8 cellular contexts compared by ENCODE assay signal in the genomic region with DNA sequence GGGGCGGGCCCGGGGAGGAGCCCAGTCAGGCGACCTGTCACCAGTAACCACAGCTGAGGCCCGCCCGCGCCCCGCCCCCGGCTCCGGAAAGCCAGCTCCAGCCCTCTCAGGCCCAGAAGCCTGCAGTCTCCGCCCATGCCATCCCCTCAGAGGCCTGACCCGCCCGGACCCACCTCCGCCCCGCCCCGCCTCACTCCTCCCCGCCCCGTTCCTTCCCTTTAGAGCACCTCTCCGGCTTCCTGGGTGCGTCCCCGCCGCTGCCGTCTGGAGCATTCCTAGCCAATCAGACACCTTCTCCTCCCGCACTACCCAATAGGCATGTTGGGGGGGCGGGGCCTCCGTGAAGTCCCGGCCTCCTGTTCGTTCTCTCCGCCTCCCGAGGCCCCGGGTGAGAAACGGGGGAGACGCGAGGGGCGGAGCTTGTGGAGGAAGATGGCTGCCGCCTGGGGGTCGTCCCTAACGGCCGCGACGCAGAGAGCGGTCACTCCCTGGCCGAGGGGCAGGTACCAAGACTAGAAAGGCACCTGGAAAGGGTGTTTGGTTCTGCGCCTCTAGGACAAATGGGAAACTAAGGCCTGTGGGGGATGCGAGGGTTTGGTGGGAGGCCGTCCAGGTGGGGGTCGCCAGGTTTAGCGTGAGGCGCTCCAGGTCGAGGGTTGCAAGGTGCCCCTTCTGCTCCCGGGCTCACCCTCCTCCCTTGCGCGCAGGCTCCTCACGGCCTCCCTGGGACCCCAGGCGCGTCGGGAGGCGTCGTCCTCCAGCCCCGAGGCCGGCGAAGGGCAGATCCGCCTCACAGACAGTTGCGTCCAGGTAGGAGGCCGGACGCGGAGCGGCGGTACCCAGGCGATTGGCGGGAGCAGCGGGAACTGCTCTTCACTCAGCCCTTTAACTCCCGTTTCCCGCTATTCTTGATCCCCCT. TPM values are rescaled to one million over a fixed set of nuclear protein-coding genes. Genes with fewer than 3 reads are reported as not detected.
A peak's percentile ranks its signal among the peaks of the same experiment; 100 is the strongest.
DNase-seq lines count a peak whose midpoint lies in the region; ATAC-seq and TF ChIP-seq lines count a peak whose summit lies in the region.

A gene with protein sequence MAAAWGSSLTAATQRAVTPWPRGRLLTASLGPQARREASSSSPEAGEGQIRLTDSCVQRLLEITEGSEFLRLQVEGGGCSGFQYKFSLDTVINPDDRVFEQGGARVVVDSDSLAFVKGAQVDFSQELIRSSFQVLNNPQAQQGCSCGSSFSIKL (plus strand): TSS at position 423 of the 919 bp plus-strand sequence. CDS start 10 bp downstream, at position 433.

- TF ChIP-seq POLR2A in transverse colon (IDR thresholded peaks at IDR 0.05), result no peak

- peak within 1 kb of the TSS; percentile 90 for H3K27ac Mint-ChIP-seq in activated naive CD8-positive, alpha-beta T cell treated with anti-CD3 and anti-CD28 coated beads, Interleukin-2, amount 50 U/mL, for 24 hours

- peak within 1 kb of the TSS; percentile 83 for H3K4ac ChIP-seq in trophoblast cell (ENCODE audit: low read depth, low read length)

- H3K9ac ChIP-seq in trophoblast cell (ENCODE audit: low read length), result peak within 1 kb of the TSS; percentile 88

- peaks cover 34% of the 10 kb centered on the region for H3K4me1 Mint-ChIP-seq in activated naive CD8-positive, alpha-beta T cell treated with anti-CD3 and anti-CD28 coated beads, Interleukin-2, amount 50 U/mL, for 24 hours

- H3K4me1 ChIP-seq in cardiac muscle cell (ENCODE audit: low read depth) (peaks cover 8% of the 10 kb centered on the region), trophoblast cell (ENCODE audit: control insufficient read depth in 1 of 2, insufficient read depth in 2 of 2, low read length in 2 of 2) (peaks cover 2 to 8% of the 10 kb centered on the region in 2 experiments), transverse colon (peaks cover 8 to 27% (median 17%) of the 10 kb centered on the region in 4 donors)

- no peaks in the 10 kb centered on the region for H3K27me3 Mint-ChIP-seq in activated naive CD8-positive, alpha-beta T cell treated with anti-CD3 and anti-CD28 coated beads, Interleukin-2, amount 50 U/mL, for 24 hours

- no peak within 1 kb of the TSS for H3K4me3 Mint-ChIP-seq in activated naive CD8-positive, alpha-beta T cell treated with anti-CD3 and anti-CD28 coated beads, Interleukin-2, amount 50 U/mL, for 24 hours

- H2BK12ac ChIP-seq in trophoblast cell (ENCODE audit: low read length), result peak within 1 kb of the TSS; percentile 71

- H3K36me3 ChIP-seq in cardiac muscle cell (peaks cover 3% of the 10 kb centered on the region), trophoblast cell (ENCODE audit: control insufficient read depth in 1 of 2, insufficient read depth in 2 of 2, low read length in 2 of 2) (no peaks in the 10 kb centered on the region), transverse colon (no peaks in the 10 kb centered on the region)

- H2AFZ ChIP-seq in trophoblast cell (ENCODE audit: insufficient read depth, low read length, poor library complexity), result peak within 1 kb of the TSS; percentile 98

- peaks cover 2% of the 10 kb centered on the region for H3K36me3 Mint-ChIP-seq in activated naive CD8-positive, alpha-beta T cell treated with anti-CD3 and anti-CD28 coated beads, Interleukin-2, amount 50 U/mL, for 24 hours (ENCODE audit: low read depth)

- peak within 1 kb of the TSS; percentile 98 for H3K27ac ChIP-seq in cardiac muscle cell
- H3K27ac ChIP-seq in trophoblast cell (ENCODE audit: low read depth, low read length), result peak within 1 kb of the TSS; percentile 86
- peak within 1 kb of the TSS; percentile 93 to 97 (median 94) for H3K27ac ChIP-seq in transverse colon

- H3K27me3 ChIP-seq in cardiac muscle cell, result no peaks in the 10 kb centered on the region
- no peaks in the 10 kb centered on the region for H3K27me3 ChIP-seq in trophoblast cell (ENCODE audit: insufficient read depth, low read length)
- H3K27me3 ChIP-seq in transverse colon, result no peaks in the 10 kb centered on the region

- no CpG with 5 or more reads among the region's 73 CpGs for WGBS in trophoblast cell (ENCODE audit: extremely low coverage, insufficient coverage, insufficient read length)
- 1% methylated on average over 43 of the region's 73 CpGs; no CpG with 5 or more reads in 1 of the 2 donors for WGBS in transverse colon (ENCODE audit: low coverage in 1 of 2), 2 donors

- H3K9me3 ChIP-seq in cardiac muscle cell (ENCODE audit: low read depth) (no peaks in the 10 kb centered on the region), trophoblast cell (ENCODE audit: insufficient read depth, low read depth, low read length) (no peaks in the 10 kb centered on the region), transverse colon (no peaks in the 10 kb centered on the region)

- peaks cover 10% of the 10 kb centered on the region for H3K79me1 ChIP-seq in trophoblast cell (ENCODE audit: low read length)

- peak within 1 kb of the TSS; percentile 79 for H4K12ac ChIP-seq in trophoblast cell (ENCODE audit: low read depth, low read length)

- no peak for TF ChIP-seq CTCF in GM12865 (IDR thresholded peaks at IDR 0.05; ENCODE audit: insufficient read depth, low read depth, low read length, missing control alignments)
- TF ChIP-seq CTCF in cardiac muscle cell (IDR thresholded peaks at IDR 0.05; ENCODE audit: low read depth, low read length), result no peak
- TF ChIP-seq CTCF in transverse colon (IDR thresholded peaks at IDR 0.05), result peak in 2 of 5 experiments; percentile 14 to 16

- peak within 1 kb of the TSS; percentile 71 for H2AK5ac ChIP-seq in trophoblast cell (ENCODE audit: low read length)

- in situ Hi-C loops in transverse colon (cut with MboI; ENCODE audit: low pct_ligation_motif_present in 1 of 4, low pct_unique_long_range_greater_than_20kb in 1 of 4, low sequenced_read_pairs in 3 of 4), result no loop called here

- DNase-seq in GM12865 (ENCODE audit: low read depth) (peak; percentile 99), NCI-H1417 treated with DMSO at 0.1 percent for 48 hours (lab: John Stamatoyannopoulos, UW) (peak; percentile 95), SW480 (ENCODE audit: low spot score) (peak; percentile 100), cardiac muscle cell (ENCODE audit: low read depth in 1 of 2, low spot score in 1 of 2) (peak; percentile 99 to 100), trophoblast cell (peak; percentile 98 to 100), transverse colon (peak; percentile 100)
- peak; percentile 100 for DNase-seq in activated naive CD8-positive, alpha-beta T cell treated with anti-CD3 and anti-CD28 coated beads, Interleukin-2, amount 50 U/mL, for 24 hours

- H3K4me2 ChIP-seq in trophoblast cell (ENCODE audit: low read length), result peak within 1 kb of the TSS; percentile 93

- H3K79me2 ChIP-seq in trophoblast cell (ENCODE audit: control insufficient read depth, insufficient read depth, low read length, poor library complexity), result peaks cover 9% of the 10 kb centered on the region

- peak within 1 kb of the TSS; percentile 93 for H3K18ac ChIP-seq in trophoblast cell (ENCODE audit: low read length)

- intact Hi-C loops in transverse colon (cut with DNase I; ENCODE audit: low total_unique reads), result loop anchor here (5.0 kb wide), 1 partner anchor 571 kb away; no protein-coding TSS in a partner anchor

- H4K8ac ChIP-seq in trophoblast cell (ENCODE audit: low read depth, low read length), result peak within 1 kb of the TSS; percentile 97

- H3K14ac ChIP-seq in trophoblast cell (ENCODE audit: low read length), result peak within 1 kb of the TSS; percentile 95

- no peak for TF ChIP-seq EP300 in transverse colon (IDR thresholded peaks at IDR 0.05; ENCODE audit: low read depth)

- H3K23ac ChIP-seq in trophoblast cell (ENCODE audit: low read length), result no peak within 1 kb of the TSS

- no peaks in the 10 kb centered on the region for H3K9me3 Mint-ChIP-seq in activated naive CD8-positive, alpha-beta T cell treated with anti-CD3 and anti-CD28 coated beads, Interleukin-2, amount 50 U/mL, for 24 hours

- H2BK5ac ChIP-seq in trophoblast cell (ENCODE audit: low read depth, low read length, poor library complexity), result peak within 1 kb of the TSS; percentile 87

- H3K4me3 ChIP-seq in GM12865 (ENCODE audit: low read depth, low read length), result peak within 1 kb of the TSS; percentile 78
- peak within 1 kb of the TSS; percentile 72 for H3K4me3 ChIP-seq in cardiac muscle cell
- H3K4me3 ChIP-seq in trophoblast cell (ENCODE audit: low read depth, low read length), result peak within 1 kb of the TSS; percentile 96
- H3K4me3 ChIP-seq in transverse colon, result peak within 1 kb of the TSS; percentile 72 to 99 (median 88)

- H4K91ac ChIP-seq in trophoblast cell (ENCODE audit: low read depth, low read length), result peak within 1 kb of the TSS; percentile 86

- H2BK120ac ChIP-seq in trophoblast cell (ENCODE audit: insufficient read depth, low read length, poor library complexity), result peak within 1 kb of the TSS; percentile 67

- ATAC-seq in HG02763 (IDR thresholded peaks at IDR 0.05; ENCODE audit: unreplicated experiment), result peak; percentile 87
- ATAC-seq in activated naive CD8-positive, alpha-beta T cell treated with anti-CD3 and anti-CD28 coated beads, Interleukin-2, amount 50 U/mL, for 24 hours, result peak; percentile 97

RNA-seq across cellular contexts. Expression of the gene that starts here (rescaled TPM):
- total RNA-seq in cardiac muscle cell (26.5 and 39.8 TPM in 2 replicates), transverse colon (10 to 100 TPM in 3 of 4 donors, 1 to 10 TPM in 1; 4.1 to 32.4 (median 20.6) TPM)
- polyA plus RNA-seq in cardiac muscle cell, result 141 and 153 TPM in 2 replicates
- polyA plus RNA-seq in trophoblast cell (2013), result 23.9 and 25.1 TPM in 2 replicates

Comparison
In these comparisons a context has a peak if more than half of its experiments do, and no peak if none do; other contexts are left out.
1. Peak in every context shown above with its lines: DNase-seq, ATAC-seq, H3K4me3 ChIP-seq and H3K27ac ChIP-seq.